ENCODE assay signal across 8 cellular contexts in the genomic region with DNA sequence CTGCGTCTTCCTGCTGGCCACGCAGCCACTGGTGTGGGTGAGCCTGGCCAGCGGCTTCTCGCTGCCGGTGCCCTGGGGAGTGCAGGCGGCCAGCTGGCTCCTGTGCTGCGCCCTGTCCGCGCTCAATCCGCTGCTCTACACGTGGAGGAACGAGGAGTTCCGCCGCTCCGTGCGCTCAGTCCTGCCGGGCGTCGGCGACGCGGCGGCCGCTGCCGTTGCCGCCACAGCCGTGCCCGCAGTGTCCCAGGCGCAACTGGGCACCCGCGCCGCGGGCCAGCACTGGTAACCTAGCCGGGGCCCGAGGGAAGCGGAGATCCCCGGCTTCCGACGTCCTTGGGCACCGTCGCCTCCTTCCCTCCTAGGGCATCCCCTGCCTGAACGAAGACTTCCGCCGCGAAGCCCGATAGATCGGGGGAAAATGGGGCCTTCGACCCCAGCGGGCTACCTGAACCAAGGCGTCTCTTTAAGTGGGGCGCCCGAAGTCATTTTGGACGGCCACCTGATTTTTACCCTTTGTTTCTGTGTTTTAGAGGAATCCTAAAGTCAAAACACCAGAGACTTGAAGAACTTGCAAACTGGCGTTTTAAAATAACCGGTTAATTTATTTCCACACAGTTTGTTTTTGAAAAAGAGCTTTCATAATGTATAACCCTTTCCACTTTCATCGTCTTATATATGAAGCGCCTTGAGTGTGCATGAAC. TPM values are rescaled to one million over a fixed set of nuclear protein-coding genes. Genes with fewer than 3 reads are reported as not detected.
DNase-seq lines count a peak whose midpoint lies in the region; ATAC-seq, FAIRE-seq and TF ChIP-seq lines count a peak whose summit lies in the region.

No MANE protein-coding gene starts in this region.

- H3K4me1 Mint-ChIP-seq in CD14-positive monocyte = peaks cover 33% of the 10 kb centered on the region

- no peak for FAIRE-seq in GM12878 (lab: Jason Lieb, UNC)

- H4K20me1 ChIP-seq in GM12878 (ENCODE audit: control insufficient read depth, insufficient read depth) = no peaks in the 10 kb centered on the region
- H4K20me1 ChIP-seq in PC-9 (ENCODE audit: insufficient read depth) = no peaks in the 10 kb centered on the region

- no peaks in the 10 kb centered on the region for H3K9me2 ChIP-seq in PC-9 (ENCODE audit: insufficient read depth)

- no peaks in the 10 kb centered on the region for H3F3A ChIP-seq in PC-9 (ENCODE audit: insufficient read depth, low read depth)

- H3K27me3 ChIP-seq in GM12878 (replicated peaks in 1 of 2; ENCODE audit: control insufficient read depth in 2 of 2, insufficient read depth in 2 of 2, low read length in 1 of 2) (peaks cover 9 to 27% of the 10 kb centered on the region in 2 experiments), kidney epithelial cell (ENCODE audit: control insufficient read depth, insufficient read depth, low read length) (peaks cover 25% of the 10 kb centered on the region), suprapubic skin (peaks cover 41% of the 10 kb centered on the region), PC-9 (ENCODE audit: insufficient read depth, low read depth) (no peaks in the 10 kb centered on the region)

- no peak for TF ChIP-seq EP300 in GM12878 (IDR thresholded peaks at IDR 0.05; ENCODE audit: borderline replicate concordance in 1 of 2, control insufficient read depth in 1 of 2, low read depth in 2 of 2, low read length in 2 of 2)
- no peak for TF ChIP-seq EP300 in suprapubic skin (IDR thresholded peaks at IDR 0.05)

- SMC1A ChIA-PET in GM12878 (lab: Charles Lee; ENCODE audit: uncharacterized antibody, unreplicated experiment) = interaction anchor here (0.6 kb wide), 1 partner anchor 29 kb away, joined by 4 read pairs; no protein-coding TSS in a partner anchor

- TF ChIP-seq POLR2A in GM12878 (IDR thresholded peaks at IDR 0.05; ENCODE audit: low read depth, low read length) (no peak), suprapubic skin (IDR thresholded peaks at IDR 0.05) (no peak)

- CTCF ChIA-PET in GM12878 (lab: Yijun Ruan, JAX) (interaction anchor here (3.0 kb wide), 1 partner anchor 76 kb away, joined by 13 read pairs; no protein-coding TSS in a partner anchor), PC-9 (lab: Charles Lee) (no interaction called here)

- H3K4me3 ChIP-seq in HFF-Myc (replicated peaks; ENCODE audit: low read depth, low read length) (peak overlapping the region; percentile 22), GM12878 (peak overlapping the region; percentile 28; the same call in 1 of the 2 replicates), kidney epithelial cell (ENCODE audit: low read depth, low read length) (peak overlapping the region; percentile 11), suprapubic skin (peak overlapping the region; percentile 50), PC-9 (no peak overlapping the region)

- ATAC-seq in GM12878 = no peak

- 24% methylated on average over 57 of the region's 57 CpGs for WGBS in GM12878 (ENCODE audit: insufficient coverage, insufficient replicate concordance, low lambda C conversion rate, missing lambda C conversion rate)
- 63% methylated on average over 8 of the region's 57 CpGs for WGBS in suprapubic skin

- H3K27me3 Mint-ChIP-seq in CD14-positive monocyte (ENCODE audit: low read depth in 3 of 3) = peaks cover 21 to 28% (median 27%) of the 10 kb centered on the region in 3 donors

- no peak for TF ChIP-seq RAD21 in GM12878 (IDR thresholded peaks at IDR 0.05; ENCODE audit: insufficient read depth, low read depth, low read length)

- H3K79me2 ChIP-seq in GM12878 (ENCODE audit: control insufficient read depth, insufficient read depth, low read length) = no peaks in the 10 kb centered on the region
- no peaks in the 10 kb centered on the region for H3K79me2 ChIP-seq in PC-9 (ENCODE audit: low read depth)

- H3K27ac Mint-ChIP-seq in CD14-positive monocyte = no peak overlapping the region

- in situ Hi-C loops in GM12878 (cut with MboI) = no loop called here

- RAD21 ChIA-PET in GM12878 (lab: Charles Lee; ENCODE audit: unreplicated experiment) = no interaction called here

- H3K9me3 ChIP-seq in GM12878 (replicated peaks; ENCODE audit: control insufficient read depth, insufficient read depth, low read length) (no peaks in the 10 kb centered on the region), suprapubic skin (no peaks in the 10 kb centered on the region), PC-9 (ENCODE audit: insufficient read depth, low read depth) (no peaks in the 10 kb centered on the region)

- DNase-seq in CD14-positive monocyte (ENCODE audit: low spot score) (no peak), HFF-Myc (ENCODE audit: extremely low read depth, low read depth) (no peak), GM12878 (ENCODE audit: low read depth, low spot score) (no peak), kidney epithelial cell (ENCODE audit: low read depth) (no peak), suprapubic skin (ENCODE audit: low spot score in 2 of 2) (no peak), putamen (ENCODE audit: low spot score) (no peak), PC-9 (no peak), COR-L47 (lab: John Stamatoyannopoulos, UW) (no peak)

- H2AFZ ChIP-seq in GM12878 (ENCODE audit: control insufficient read depth, low read depth, low read length) (peak overlapping the region; percentile 45), PC-9 (no peak overlapping the region)

- peaks cover 0 to 4% (median 0%) of the 10 kb centered on the region in 7 donors for H3K9me3 Mint-ChIP-seq in CD14-positive monocyte

- H3K4me3 Mint-ChIP-seq in CD14-positive monocyte = peak overlapping the region; percentile 78 to 91

- BruUV-seq in GM12878 (replicated peaks; lab: Mats Ljungman, UMichigan) = no TSS peak
- no TSS peak for BruUV-seq in PC-9 (replicated peaks; lab: Mats Ljungman, UMichigan)

- peaks cover 0 to 5% of the 10 kb centered on the region in 2 donors for H3K36me3 Mint-ChIP-seq in CD14-positive monocyte

- intact Hi-C loops in CD14-positive monocyte (cut with micrococcal nuclease) = loop anchor here (5.0 to 10.0 kb wide), 2 partner anchors 55 to 78 kb away; no protein-coding TSS in a partner anchor
- intact Hi-C loops in GM12878 (cut with micrococcal nuclease; ENCODE audit: unreplicated experiment) = loop anchor here (5.0 to 10.0 kb wide), 4 partner anchors 78 to 735 kb away; a partner anchor contains a TSS
- intact Hi-C loops in PC-9 (cut with micrococcal nuclease; ENCODE audit: unreplicated experiment) = no loop called here

- no peaks in the 10 kb centered on the region for H3K36me3 ChIP-seq in GM12878 (ENCODE audit: control insufficient read depth in 2 of 2, insufficient read depth in 2 of 2, low read length in 1 of 2)
- no peaks in the 10 kb centered on the region for H3K36me3 ChIP-seq in kidney epithelial cell (ENCODE audit: control insufficient read depth, insufficient read depth, low read length)
- no peaks in the 10 kb centered on the region for H3K36me3 ChIP-seq in suprapubic skin
- no peaks in the 10 kb centered on the region for H3K36me3 ChIP-seq in PC-9 (ENCODE audit: low read depth)

- POLR2A ChIA-PET in GM12878 (lab: Charles Lee) (no interaction called here), PC-9 (lab: Charles Lee; ENCODE audit: unreplicated experiment) (no interaction called here)

- TF ChIP-seq CTCF in CD14-positive monocyte (IDR thresholded peaks at IDR 0.05) (no peak), HFF-Myc (IDR thresholded peaks at IDR 0.05; ENCODE audit: low read depth, low read length, missing control alignments) (no peak), GM12878 (IDR thresholded peaks at IDR 0.05 in 2 of 3, conservative IDR thresholded peaks at IDR 0.05 in 1 of 3; ENCODE audit: control insufficient read depth in 2 of 3, extremely low read depth in 1 of 3, insufficient read depth in 1 of 3, low read depth in 3 of 3, low read length in 3 of 3) (no peak), kidney epithelial cell (IDR thresholded peaks at IDR 0.05; ENCODE audit: insufficient read depth, low read length, poor library complexity, severe bottlenecking) (no peak), suprapubic skin (IDR thresholded peaks at IDR 0.05) (no peak), PC-9 (conservative IDR thresholded peaks at IDR 0.05) (no peak)

- peaks cover 28% of the 10 kb centered on the region for H3K4me1 ChIP-seq in GM12878 (ENCODE audit: control insufficient read depth, insufficient read depth, low read length)
- H3K4me1 ChIP-seq in suprapubic skin = peaks cover 16% of the 10 kb centered on the region
- H3K4me1 ChIP-seq in PC-9 (replicated peaks; ENCODE audit: insufficient read depth) = no peaks in the 10 kb centered on the region

- H3K27ac ChIP-seq in GM12878 (ENCODE audit: control insufficient read depth, insufficient read depth) = no peak overlapping the region
- no peak overlapping the region for H3K27ac ChIP-seq in suprapubic skin
- H3K27ac ChIP-seq in PC-9 = no peak overlapping the region

- no peak overlapping the region for H3K9ac ChIP-seq in GM12878 (ENCODE audit: control insufficient read depth, insufficient read depth, low read length)

- H3K4me2 ChIP-seq in GM12878 (ENCODE audit: control insufficient read depth, insufficient read depth) (peak overlapping the region; percentile 93), PC-9 (no peak overlapping the region)

TF ChIP-seq in GM12878, 131 proteins besides CTCF, POLR2A, EP300 and RAD21 (continues in another document):
- TF ChIP-seq HDAC2 (IDR thresholded peaks at IDR 0.05) (no peak), ASH2L (IDR thresholded peaks at IDR 0.05; ENCODE audit: borderline replicate concordance, low read depth) (no peak)

RNA-seq across cellular contexts. Expression of gene GPR88, which starts 2.0 kb away (rescaled TPM):
- under 1 TPM; 0.09 TPM for polyA plus RNA-seq in CD14-positive monocyte
- not detected in 2 replicates for total RNA-seq in GM12878 (2013; cell fraction: nucleolus; rRNA removed)
- 0.06 TPM in 1 of 2 replicates, not detected in the other for total RNA-seq in GM12878 (2014; rRNA removed)
- not detected in 2 replicates for total RNA-seq in GM12878 (2014; rRNA removed; fragmentation: Illumina TruSeq; extraction: Trizol)
- not detected in 2 replicates for total RNA-seq in GM12878 (2021)
- not detected for polyA plus RNA-seq in GM12878 (2011; ENCODE audit: low read depth)
- polyA plus RNA-seq in GM12878 (2011; rRNA removed) = not detected in 2 replicates
- 0.02 TPM in 1 of 2 replicates, not detected in the other for polyA plus RNA-seq in GM12878 (2011; cell fraction: cytosol; rRNA removed)
- polyA plus RNA-seq in GM12878 (2011; cell fraction: nucleus; rRNA removed) = 0.09 and 0.10 TPM in 2 replicates
- not detected in 2 replicates for polyA plus RNA-seq in GM12878 (2012)
- polyA plus RNA-seq in GM12878 (2014; fragmentation: Illumina TruSeq; extraction: Trizol) = 0.01 TPM in 1 of 2 replicates, not detected in the other
- polyA plus RNA-seq in GM12878 (2014; fragmentation: Nextera tagmentation; extraction: Ambion mirVana) = not detected
- polyA plus RNA-seq in GM12878 (2014; rRNA removed) = not detected in 2 replicates
- polyA plus RNA-seq in GM12878 (2016; fragmentation: Nextera tagmentation; extraction: Ambion mirVana) = not detected
- not detected in 2 replicates for polyA minus RNA-seq in GM12878 (2011; rRNA and poly(A)+ RNA removed)
- not detected in 2 replicates for polyA minus RNA-seq in GM12878 (2011; cell fraction: cytosol; rRNA and poly(A)+ RNA removed)
- not detected in 2 replicates for polyA minus RNA-seq in GM12878 (2011; cell fraction: nucleus; rRNA and poly(A)+ RNA removed)
- not detected in 2 replicates for total RNA-seq in kidney epithelial cell
- not detected for total RNA-seq in suprapubic skin
- not detected in 2 replicates for total RNA-seq in PC-9 (2021)
